ENCODE assay signal across 27 cellular contexts in the genomic region with DNA sequence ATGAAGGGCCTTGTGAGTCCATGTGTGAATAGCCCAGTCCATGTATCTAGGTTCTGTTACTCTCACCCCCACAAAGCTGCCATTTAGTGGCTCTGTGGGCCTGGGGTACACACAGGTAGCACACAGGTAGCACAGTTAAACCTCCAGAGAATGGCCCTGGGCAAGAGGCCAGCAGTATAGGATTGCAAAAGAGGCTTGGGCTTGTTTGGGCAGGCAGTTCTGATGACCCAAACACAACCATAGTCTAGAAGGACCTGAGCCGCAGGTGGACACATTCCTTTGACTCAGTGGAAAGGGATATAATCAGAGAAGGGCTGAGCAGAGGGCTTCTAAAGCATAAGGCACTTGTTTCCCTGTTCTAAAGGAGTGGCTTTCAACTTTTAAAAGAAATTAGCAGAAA.
"Had no signal": no experiment of that assay in that cellular context is flagged by ENCODE, and none has a peak within 500 bp of the region (broad histone marks: within the 10 kb centered on the region; RNA-seq: fewer than 3 reads in every experiment).

No MANE protein-coding gene starts in this region.

- H3K9ac ChIP-seq: neural progenitor cell, parathyroid adenoma had no signal

- H3K4me3 Mint-ChIP-seq: mesothelial cell of epicardium; naive B cell; natural killer cell; nephron progenitor cell; neural progenitor cell; stimulated activated naive B cell treated with anti-CD40 and anti-IgM and Interleukin-4, amounts not matched to agents 10 μg/mL and 1 μg/mL and 100 μg/mL, for 72 hours had no signal

- H3K36me3 Mint-ChIP-seq: mesothelial cell of epicardium; naive B cell; natural killer cell; neural progenitor cell; stimulated activated naive B cell treated with anti-CD40 and anti-IgM and Interleukin-4, amounts not matched to agents 10 μg/mL and 1 μg/mL and 100 μg/mL, for 72 hours had no signal

- H3K4me2 ChIP-seq: neural progenitor cell, smooth muscle cell had no signal

- H3K27ac ChIP-seq: left lung, lower lobe of right lung, neural progenitor cell, neutrophil, parathyroid adenoma, right atrium auricular region, right lobe of liver, stomach, testis, tibial artery, upper lobe of right lung had no signal

- H3K27me3 Mint-ChIP-seq: naive B cell; stimulated activated naive B cell treated with anti-CD40 and anti-IgM and Interleukin-4, amounts not matched to agents 10 μg/mL and 1 μg/mL and 100 μg/mL, for 72 hours had no signal

- H3K9me3 Mint-ChIP-seq: mesothelial cell of epicardium; natural killer cell; nephron progenitor cell; neural progenitor cell; stimulated activated naive B cell treated with anti-CD40 and anti-IgM and Interleukin-4, amounts not matched to agents 10 μg/mL and 1 μg/mL and 100 μg/mL, for 72 hours had no signal

- H3K4me1 ChIP-seq: left lung, lower lobe of right lung, neural progenitor cell, right lobe of liver, stomach, testis, tibial artery, upper lobe of right lung had no signal

- H3K27me3 ChIP-seq: left lung, neural progenitor cell, neutrophil, right atrium auricular region, right lobe of liver, stomach, testis, tibial artery, upper lobe of right lung had no signal

- ATAC-seq: left cardiac atrium; left lung; natural killer cell; stimulated activated naive B cell treated with anti-CD40 and anti-IgM and Interleukin-4, amounts not matched to agents 10 μg/mL and 1 μg/mL and 100 μg/mL, for 72 hours; stimulated activated naive CD8-positive, alpha-beta T cell treated with anti-CD3 and anti-CD28 coated beads, Interleukin-15, Interleukin-2, amounts not matched to agents 100 U/mL and 50 U/mL, for 24 hours; upper lobe of right lung had no signal

- H3K4me3 ChIP-seq: left lung, lower lobe of right lung, neural progenitor cell, right atrium auricular region, right lobe of liver, smooth muscle cell, stomach, testis, tibial artery, upper lobe of right lung had no signal

- H3K4me1 Mint-ChIP-seq: mesothelial cell of epicardium; naive B cell; natural killer cell; nephron progenitor cell; neural progenitor cell; stimulated activated naive B cell treated with anti-CD40 and anti-IgM and Interleukin-4, amounts not matched to agents 10 μg/mL and 1 μg/mL and 100 μg/mL, for 72 hours had no signal

- H2AFZ ChIP-seq: neural progenitor cell, parathyroid adenoma had no signal

- DNase-seq: hippocampal formation; kidney glomerular epithelial cell; left cardiac atrium; left lung; lower lobe of right lung; mesendoderm; naive B cell; natural killer cell; nephron progenitor cell; occipital lobe; stimulated activated CD4-positive, alpha-beta T cell treated with anti-CD3 and anti-CD28 coated beads, Interleukin-1b, Interleukin-23, amount 100 ng/mL, for 48 hours; stimulated activated CD4-positive, alpha-beta T cell treated with anti-CD3 and anti-CD28 coated beads, Interleukin-2, amount 100 ng/mL, for 48 hours; stimulated activated CD4-positive, alpha-beta T cell treated with anti-CD3 and anti-CD28 coated beads, Interleukin-4, amount 100 ng/mL, for 4 hours; stimulated activated CD8-positive, alpha-beta memory T cell treated with anti-CD3 and anti-CD28 coated beads, Interleukin-4, amount 100 ng/mL, for 48 hours; stimulated activated naive B cell treated with anti-CD40 and anti-IgM and Interleukin-4, amounts not matched to agents 10 μg/mL and 1 μg/mL and 100 μg/mL, for 72 hours; stimulated activated naive CD8-positive, alpha-beta T cell treated with anti-CD3 and anti-CD28 coated beads, Interleukin-15, Interleukin-2, amounts not matched to agents 100 U/mL and 50 U/mL, for 24 hours; stomach; testis; tibial artery; upper lobe of right lung had no signal

- H3K27ac Mint-ChIP-seq: mesothelial cell of epicardium, naive B cell, natural killer cell, nephron progenitor cell, neural progenitor cell had no signal

- H3K9me3 ChIP-seq: left lung, lower lobe of right lung, neutrophil, right atrium auricular region, right lobe of liver, stomach, testis, tibial artery, upper lobe of right lung had no signal

- H3K36me3 ChIP-seq: left lung, lower lobe of right lung, neural progenitor cell, neutrophil, right atrium auricular region, right lobe of liver, stomach, tibial artery, upper lobe of right lung had no signal
